ENCODE assay signal across 20 cellular contexts in genomic region chr5:172425402-172425801, GRCh38. TPM values are rescaled to one million over a fixed set of nuclear protein-coding genes. Genes with fewer than 3 reads are reported as not detected.
DNase-seq lines count a peak whose midpoint lies in the region; ATAC-seq and TF ChIP-seq lines count a peak whose summit lies in the region.
"Had no signal": no experiment of that assay in that cellular context is flagged by ENCODE, and none has a peak within 500 bp of the region (broad histone marks: within the 10 kb centered on the region; RNA-seq: fewer than 3 reads in every experiment).

No MANE protein-coding gene starts in this region.

- intact Hi-C loops in adrenal gland (cut with DNase I), result no loop called here
- intact Hi-C loops in transverse colon (cut with DNase I; ENCODE audit: low total_unique reads), result no loop called here

- no peak for TF ChIP-seq EP300 in transverse colon (IDR thresholded peaks at IDR 0.05; ENCODE audit: low read depth)

- TF ChIP-seq CTCF in adrenal gland (IDR thresholded peaks at IDR 0.05) (no peak), glutamatergic neuron (IDR thresholded peaks at IDR 0.05; ENCODE audit: partially characterized antibody, unreplicated experiment) (no peak), osteocyte (IDR thresholded peaks at IDR 0.05) (no peak), transverse colon (IDR thresholded peaks at IDR 0.05) (no peak)

- peaks cover 43 to 79% of the 10 kb centered on the region in 2 donors for H3K4me1 ChIP-seq in adrenal gland (replicated peaks in 1 of 2)
- H3K4me1 ChIP-seq in transverse colon, result peaks cover 20 to 71% (median 35%) of the 10 kb centered on the region in 4 donors

- H3K36me3 ChIP-seq in adrenal gland (replicated peaks in 1 of 2) (peaks cover 0 to 6% of the 10 kb centered on the region in 2 donors), transverse colon (no peaks in the 10 kb centered on the region)

- H3K36me3 Mint-ChIP-seq in glutamatergic neuron (ENCODE audit: unreplicated experiment) (peaks cover 6% of the 10 kb centered on the region), osteocyte (ENCODE audit: unreplicated experiment) (peaks cover 34% of the 10 kb centered on the region), T-helper 17 cell (ENCODE audit: low read depth) (peaks cover 2% of the 10 kb centered on the region)
- H3K36me3 Mint-ChIP-seq: CD8-positive, alpha-beta T cell had no signal

- H3K9me3 Mint-ChIP-seq in glutamatergic neuron (ENCODE audit: unreplicated experiment) (peaks cover 4% of the 10 kb centered on the region), osteocyte (ENCODE audit: unreplicated experiment) (no peaks in the 10 kb centered on the region)
- H3K9me3 Mint-ChIP-seq: activated naive CD4-positive, alpha-beta T cell treated with anti-CD3 and anti-CD28 coated beads for 36 hours; CD8-positive, alpha-beta T cell; effector memory CD8-positive, alpha-beta T cell had no signal

- H3K27ac Mint-ChIP-seq in glutamatergic neuron (ENCODE audit: unreplicated experiment) (peak overlapping the region; percentile 85), osteocyte (ENCODE audit: unreplicated experiment) (peak overlapping the region; percentile 24), T-helper 17 cell (no peak overlapping the region)
- H3K27ac Mint-ChIP-seq: activated naive CD4-positive, alpha-beta T cell treated with anti-CD3 and anti-CD28 coated beads for 36 hours; CD8-positive, alpha-beta T cell; effector memory CD8-positive, alpha-beta T cell had no signal

- H3K4me3 ChIP-seq in adrenal gland (no peak overlapping the region), transverse colon (no peak overlapping the region)
- H3K4me3 ChIP-seq: MG63 had no signal

- in situ Hi-C loops in transverse colon (cut with MboI; ENCODE audit: low pct_ligation_motif_present in 1 of 4, low pct_unique_long_range_greater_than_20kb in 1 of 4, low sequenced_read_pairs in 3 of 4), result no loop called here

- H3K27me3 Mint-ChIP-seq in glutamatergic neuron (ENCODE audit: unreplicated experiment), result peaks cover 5% of the 10 kb centered on the region
- no peaks in the 10 kb centered on the region for H3K27me3 Mint-ChIP-seq in osteocyte (ENCODE audit: unreplicated experiment)
- H3K27me3 Mint-ChIP-seq in T-helper 17 cell, result peaks cover 50% of the 10 kb centered on the region

- H3K4me3 Mint-ChIP-seq in glutamatergic neuron (ENCODE audit: unreplicated experiment) (peak overlapping the region; percentile 41), osteocyte (ENCODE audit: unreplicated experiment) (no peak overlapping the region), T-helper 17 cell (no peak overlapping the region)
- H3K4me3 Mint-ChIP-seq: activated naive CD4-positive, alpha-beta T cell treated with anti-CD3 and anti-CD28 coated beads for 36 hours; CD8-positive, alpha-beta T cell; effector memory CD8-positive, alpha-beta T cell had no signal

- H3K27me3 ChIP-seq in adrenal gland (no peaks in the 10 kb centered on the region), transverse colon (no peaks in the 10 kb centered on the region)
- H3K27me3 ChIP-seq: MG63 had no signal

- peaks cover 60% of the 10 kb centered on the region for H3K4me1 Mint-ChIP-seq in glutamatergic neuron (ENCODE audit: low read depth, unreplicated experiment)
- peaks cover 42% of the 10 kb centered on the region for H3K4me1 Mint-ChIP-seq in osteocyte (ENCODE audit: unreplicated experiment)
- no peaks in the 10 kb centered on the region for H3K4me1 Mint-ChIP-seq in T-helper 17 cell

- ATAC-seq in T-helper 17 cell (no peak), GM21367 (IDR thresholded peaks at IDR 0.05; ENCODE audit: unreplicated experiment) (no peak)
- ATAC-seq: CD8-positive, alpha-beta T cell; effector memory CD8-positive, alpha-beta T cell; stimulated activated naive CD8-positive, alpha-beta T cell treated with anti-CD3 and anti-CD28 coated beads, Interleukin-15, Interleukin-2, amounts not matched to agents 100 U/mL and 50 U/mL, for 24 hours had no signal

- H3K9me3 ChIP-seq in adrenal gland (replicated peaks in 1 of 3) (no peaks in the 10 kb centered on the region), transverse colon (no peaks in the 10 kb centered on the region), T-helper 17 cell (ENCODE audit: control insufficient read depth, low read length, poor library complexity, severe bottlenecking) (no peaks in the 10 kb centered on the region)
- H3K9me3 ChIP-seq: MG63 had no signal

- TF ChIP-seq POLR2A in adrenal gland (IDR thresholded peaks at IDR 0.05) (no peak), transverse colon (IDR thresholded peaks at IDR 0.05) (no peak)

- H3K27ac ChIP-seq in adrenal gland (peak overlapping the region in 3 of 5 donors; percentile 27 to 87 (median 77)), transverse colon (peak overlapping the region; percentile 30 to 76 (median 68))
- H3K27ac ChIP-seq: HL-60 had no signal

- 81 to 90% (median 85%) methylated on average over 12 of the region's 12 CpGs for WGBS in adrenal gland, 4 donors
- 73 to 81% methylated on average over 11 to 12 of the region's 12 CpGs for WGBS in transverse colon (ENCODE audit: low coverage in 1 of 2), 2 donors

- DNase-seq in adrenal gland (no peak), glutamatergic neuron (peak; percentile 63), osteocyte (ENCODE audit: extremely low spot score, unreplicated experiment) (no peak), transverse colon (no peak), T-helper 17 cell (no peak), cerebellar nuclear complex (lab: John Stamatoyannopoulos, UW) (no peak)
- DNase-seq: activated CD8-positive, alpha-beta memory T cell treated with anti-CD3 and anti-CD28 coated beads for 24 hours; activated naive CD4-positive, alpha-beta T cell treated with anti-CD3 and anti-CD28 coated beads for 36 hours; activated T-cell treated with anti-CD3 and anti-CD28 coated beads, Interleukin-2, amount 50 U/mL, for 48 hours; CD8-positive, alpha-beta T cell; effector memory CD8-positive, alpha-beta T cell; GDM1; MG63; NCI-H1417 treated with DMSO at 0.1 percent for 48 hours; NCI-H2171; NCI-H524 treated with DMSO at 0.1 percent for 48 hours; small intestine; stimulated activated naive CD8-positive, alpha-beta T cell treated with anti-CD3 and anti-CD28 coated beads, Interleukin-15, Interleukin-2, amounts not matched to agents 100 U/mL and 50 U/mL, for 24 hours had no signal

RNA-seq across cellular contexts. Expression of gene SH3PXD2B, which starts 28.9 kb away (rescaled TPM):
- total RNA-seq in adrenal gland (100 to 1,000 TPM in 1 of 8 donors, 10 to 100 TPM in 7; 41.1 to 111 (median 64.7) TPM), glutamatergic neuron (ENCODE audit: unreplicated experiment) (96.8 TPM), osteocyte (114 and 125 TPM in 2 replicates), transverse colon (10 to 100 TPM; 10.2 to 26.6 (median 14.6) TPM), T-helper 17 cell (under 1 TPM; 0.12 to 0.21 TPM)
- polyA plus RNA-seq in adrenal gland, result 10 to 100 TPM; 15.2 to 37.9 (median 28.4) TPM

Comparison
In these comparisons a context has a peak if more than half of its experiments do, and no peak if none do; other contexts are left out.
1. RNA of gene SH3PXD2B, which starts 28.9 kb away (total RNA-seq): 114 to 125 TPM in osteocyte, 96.8 TPM in glutamatergic neuron (single experiment), 41.1 to 111 TPM in adrenal gland and 10.2 to 26.6 TPM in transverse colon; 0.12 to 0.21 TPM in T-helper 17 cell; every median in the first group is over 4 times any median in the second.